In the genomic region with DNA sequence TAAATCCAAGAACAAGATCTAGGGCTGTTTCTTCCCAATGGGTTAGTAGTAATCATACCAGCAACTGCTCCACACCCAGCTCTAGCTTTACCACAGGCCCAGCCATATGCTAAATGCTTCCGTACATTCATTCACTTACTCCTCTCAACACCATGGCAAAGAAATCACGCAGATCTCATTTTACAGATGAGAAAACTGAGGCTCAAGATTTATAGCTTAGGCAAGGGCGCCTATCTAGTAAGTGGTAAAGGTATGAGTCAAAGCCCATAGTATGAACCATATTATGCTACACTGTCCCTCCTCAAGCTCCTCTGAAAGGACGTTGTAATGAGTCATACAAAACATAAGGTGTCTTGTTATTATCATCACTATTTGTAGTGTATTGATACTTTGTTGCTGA, we compare ENCODE assay signal across 8 cellular contexts.
DNase-seq lines count a peak whose midpoint lies in the region; ATAC-seq and TF ChIP-seq lines count a peak whose summit lies in the region.

No MANE protein-coding gene starts in this region.

- no peaks in the 10 kb centered on the region for H3K4me1 Mint-ChIP-seq in nephron progenitor cell

- DNase-seq in epithelial cell of prostate (ENCODE audit: low read depth, low spot score) (no peak), thyroid gland (no peak), nephron progenitor cell (no peak), NCI-H2107 (lab: John Stamatoyannopoulos, UW) (no peak), erythroblast (lab: John Stamatoyannopoulos, UW) (no peak)

- no peak overlapping the region for H3K27ac Mint-ChIP-seq in nephron progenitor cell

- peaks cover 6% of the 10 kb centered on the region for H3K27me3 Mint-ChIP-seq in nephron progenitor cell (ENCODE audit: low read depth, poor library complexity)

- H3K4me3 Mint-ChIP-seq in nephron progenitor cell: no peak overlapping the region

- H3K36me3 Mint-ChIP-seq in nephron progenitor cell (ENCODE audit: low read depth): no peaks in the 10 kb centered on the region

- intact Hi-C loops in thyroid gland (cut with DNase I): no loop called here

- no peaks in the 10 kb centered on the region for H3K4me1 ChIP-seq in thyroid gland

- H3K9me3 Mint-ChIP-seq in nephron progenitor cell: no peaks in the 10 kb centered on the region

- peak; percentile 76 for ATAC-seq in GM18511 (IDR thresholded peaks at IDR 0.05; ENCODE audit: unreplicated experiment)
- peak; percentile 81 for ATAC-seq in GM21390 (IDR thresholded peaks at IDR 0.05; ENCODE audit: unreplicated experiment)
- ATAC-seq in HG03342 (IDR thresholded peaks at IDR 0.05; ENCODE audit: unreplicated experiment): peak; percentile 94

- H3K4me3 ChIP-seq in thyroid gland (replicated peaks in 1 of 3): no peak overlapping the region

- TF ChIP-seq POLR2A in thyroid gland (IDR thresholded peaks at IDR 0.05) (no peak), erythroblast (IDR thresholded peaks at IDR 0.05; ENCODE audit: low read length) (no peak)

- peak overlapping the region; percentile 40 for H3K27ac ChIP-seq in epithelial cell of prostate
- no peak overlapping the region for H3K27ac ChIP-seq in thyroid gland

- 93 to 94% methylated on average over 4 of the region's 4 CpGs for WGBS in thyroid gland, 2 donors

- TF ChIP-seq CTCF in thyroid gland (IDR thresholded peaks at IDR 0.05) (no peak), nephron progenitor cell (IDR thresholded peaks at IDR 0.05) (no peak)

- no peaks in the 10 kb centered on the region for H3K9me3 ChIP-seq in thyroid gland

- H3K27me3 ChIP-seq in thyroid gland: no peaks in the 10 kb centered on the region

- no peaks in the 10 kb centered on the region for H3K36me3 ChIP-seq in thyroid gland
